Comparison of ENCODE assay signal across 8 cellular contexts in the genomic region with DNA sequence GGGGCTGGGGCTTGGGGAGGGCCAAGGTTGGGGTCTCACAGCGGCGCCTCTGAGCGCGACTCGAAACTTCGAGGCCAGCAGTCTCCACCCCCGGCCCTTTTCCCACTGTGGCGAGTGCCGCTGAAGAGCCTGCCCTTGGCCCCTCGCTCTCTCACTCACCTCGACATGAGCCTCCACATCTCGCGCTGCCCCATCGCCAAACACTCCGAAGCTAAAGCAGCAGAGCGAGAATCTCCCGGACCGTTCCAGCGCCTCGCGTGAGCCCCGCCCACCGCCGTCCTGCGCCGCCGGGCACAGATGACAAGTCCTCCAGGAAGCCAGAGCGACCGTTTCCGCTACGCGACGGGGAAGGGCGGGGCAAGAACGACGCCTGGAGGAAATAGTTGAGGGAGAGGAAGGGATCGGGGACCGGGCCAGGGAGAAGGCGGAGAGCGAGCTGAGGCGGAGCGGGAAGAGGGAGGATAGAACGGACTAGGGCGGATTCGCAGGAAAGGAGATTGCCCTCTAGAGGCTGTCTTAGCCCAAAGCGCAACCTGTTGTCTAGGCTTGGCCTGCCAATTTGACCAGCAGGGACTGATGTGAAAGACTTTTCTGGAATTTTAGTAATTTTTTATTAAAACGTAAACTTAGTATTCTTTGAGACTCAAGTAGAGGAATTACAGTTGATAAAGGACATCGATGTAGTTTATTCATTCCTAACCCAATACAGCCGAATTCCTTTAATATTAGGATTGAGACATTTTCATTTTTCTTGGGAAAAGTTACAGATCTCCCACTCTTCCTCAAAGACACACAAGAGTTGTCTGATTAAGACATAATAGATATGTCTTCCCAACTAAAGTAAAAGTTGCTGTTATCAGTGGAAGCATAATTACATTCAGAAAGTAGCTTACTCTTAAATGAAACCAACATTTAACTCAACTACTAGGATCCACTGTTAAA. TPM values are rescaled to one million over a fixed set of nuclear protein-coding genes. Genes with fewer than 3 reads are reported as not detected.
DNase-seq lines count a peak whose midpoint lies in the region; ATAC-seq and TF ChIP-seq lines count a peak whose summit lies in the region.

Gene HIBCH (minus strand): TSS at position 270 of the 942 bp plus-strand sequence. CDS start 76 bp downstream, at position 194.

- no peaks in the 10 kb centered on the region for H3K36me3 ChIP-seq in Peyer's patch
- no peaks in the 10 kb centered on the region for H3K36me3 ChIP-seq in esophagus muscularis mucosa

- peaks cover 0 to 12% (median 3%) of the 10 kb centered on the region in 4 donors for H3K4me1 ChIP-seq in Peyer's patch
- H3K4me1 ChIP-seq in esophagus muscularis mucosa: peaks cover 15 to 48% (median 47%) of the 10 kb centered on the region in 4 donors

- no peaks in the 10 kb centered on the region for H3K9me3 ChIP-seq in Peyer's patch
- no peaks in the 10 kb centered on the region for H3K9me3 ChIP-seq in esophagus muscularis mucosa

- H3K27ac ChIP-seq in Peyer's patch: peak within 1 kb of the TSS; percentile 77 to 92 (median 88)
- H3K27ac ChIP-seq in esophagus muscularis mucosa (replicated peaks in 1 of 4): peak within 1 kb of the TSS; percentile 87 to 93 (median 90)

- in situ Hi-C loops in KBM-7 (cut with MboI; ENCODE audit: low pct_unique_long_range_greater_than_20kb, low sequenced_read_pairs): no loop called here

- H3K9me3 Mint-ChIP-seq in activated T-cell treated with anti-CD3 and anti-CD28 coated beads, Interleukin-2, amount 50 U/mL, for 72 hours: no peaks in the 10 kb centered on the region
- H3K9me3 Mint-ChIP-seq in stimulated activated effector memory CD8-positive, alpha-beta T cell treated with anti-CD3 and anti-CD28 coated beads, Interleukin-12 subunit alpha, Interleukin-12 subunit beta, amount 100 ng/mL, for 72 hours: no peaks in the 10 kb centered on the region

- TF ChIP-seq POLR2A in Peyer's patch (IDR thresholded peaks at IDR 0.05): peak; percentile 45 to 74
- no peak for TF ChIP-seq POLR2A in esophagus muscularis mucosa (IDR thresholded peaks at IDR 0.05; ENCODE audit: low read depth)

- ATAC-seq in GM21619 (IDR thresholded peaks at IDR 0.05; ENCODE audit: unreplicated experiment): peak; percentile 94
- ATAC-seq in activated T-cell treated with anti-CD3 and anti-CD28 coated beads, Interleukin-2, amount 50 U/mL, for 72 hours (replicated peaks in 1 of 2): peak; percentile 91
- peak; percentile 92 for ATAC-seq in stimulated activated effector memory CD8-positive, alpha-beta T cell treated with anti-CD3 and anti-CD28 coated beads, Interleukin-12 subunit alpha, Interleukin-12 subunit beta, amount 100 ng/mL, for 72 hours

- DNase-seq in DMS53 treated with DMSO at 0.1 percent for 48 hours (lab: John Stamatoyannopoulos, UW; ENCODE audit: unreplicated experiment): peak; percentile 98
- peak; percentile 99 for DNase-seq in KBM-7
- peak; percentile 96 to 99 (median 99) for DNase-seq in Peyer's patch
- DNase-seq in activated T-cell treated with anti-CD3 and anti-CD28 coated beads, Interleukin-2, amount 50 U/mL, for 72 hours: peak; percentile 95
- peak; percentile 99 for DNase-seq in esophagus muscularis mucosa (ENCODE audit: extremely low spot score)
- DNase-seq in myocyte (ENCODE audit: low read depth): peak; percentile 100
- peak; percentile 77 to 95 for DNase-seq in stimulated activated effector memory CD8-positive, alpha-beta T cell treated with anti-CD3 and anti-CD28 coated beads, Interleukin-12 subunit alpha, Interleukin-12 subunit beta, amount 100 ng/mL, for 72 hours (ENCODE audit: low spot score in 2 of 2)

- no peak for TF ChIP-seq EP300 in esophagus muscularis mucosa (IDR thresholded peaks at IDR 0.05)

- WGBS in esophagus muscularis mucosa: 1% methylated on average over 40 of the region's 49 CpGs

- peaks cover 74% of the 10 kb centered on the region for H3K4me1 Mint-ChIP-seq in activated T-cell treated with anti-CD3 and anti-CD28 coated beads, Interleukin-2, amount 50 U/mL, for 72 hours (ENCODE audit: low read depth)
- H3K4me1 Mint-ChIP-seq in stimulated activated effector memory CD8-positive, alpha-beta T cell treated with anti-CD3 and anti-CD28 coated beads, Interleukin-12 subunit alpha, Interleukin-12 subunit beta, amount 100 ng/mL, for 72 hours: peaks cover 48% of the 10 kb centered on the region

- peak within 1 kb of the TSS; percentile 90 to 99 for H3K4me3 Mint-ChIP-seq in activated T-cell treated with anti-CD3 and anti-CD28 coated beads, Interleukin-2, amount 50 U/mL, for 72 hours
- H3K4me3 Mint-ChIP-seq in stimulated activated effector memory CD8-positive, alpha-beta T cell treated with anti-CD3 and anti-CD28 coated beads, Interleukin-12 subunit alpha, Interleukin-12 subunit beta, amount 100 ng/mL, for 72 hours: peak within 1 kb of the TSS; percentile 92

- peak; percentile 1 to 82 (median 61) for TF ChIP-seq CTCF in Peyer's patch (IDR thresholded peaks at IDR 0.05)
- TF ChIP-seq CTCF in esophagus muscularis mucosa (IDR thresholded peaks at IDR 0.05): peak; percentile 65 to 81 (median 75)

- H3K36me3 Mint-ChIP-seq in activated T-cell treated with anti-CD3 and anti-CD28 coated beads, Interleukin-2, amount 50 U/mL, for 72 hours (ENCODE audit: insufficient read depth in 2 of 2): peaks cover 6 to 8% of the 10 kb centered on the region in 2 donors
- peaks cover 25% of the 10 kb centered on the region for H3K36me3 Mint-ChIP-seq in stimulated activated effector memory CD8-positive, alpha-beta T cell treated with anti-CD3 and anti-CD28 coated beads, Interleukin-12 subunit alpha, Interleukin-12 subunit beta, amount 100 ng/mL, for 72 hours

- H3K27me3 Mint-ChIP-seq in activated T-cell treated with anti-CD3 and anti-CD28 coated beads, Interleukin-2, amount 50 U/mL, for 72 hours (ENCODE audit: low read depth): no peaks in the 10 kb centered on the region

- H3K27ac Mint-ChIP-seq in activated T-cell treated with anti-CD3 and anti-CD28 coated beads, Interleukin-2, amount 50 U/mL, for 72 hours: peak within 1 kb of the TSS; percentile 91
- H3K27ac Mint-ChIP-seq in stimulated activated effector memory CD8-positive, alpha-beta T cell treated with anti-CD3 and anti-CD28 coated beads, Interleukin-12 subunit alpha, Interleukin-12 subunit beta, amount 100 ng/mL, for 72 hours: peak within 1 kb of the TSS; percentile 98

- intact Hi-C loops in esophagus muscularis mucosa (cut with DNase I): no loop called here

- H3K27me3 ChIP-seq in Peyer's patch: no peaks in the 10 kb centered on the region
- H3K27me3 ChIP-seq in esophagus muscularis mucosa: no peaks in the 10 kb centered on the region

- H3K4me3 ChIP-seq in Peyer's patch (peak within 1 kb of the TSS; percentile 58 to 79 (median 72)), esophagus muscularis mucosa (peak within 1 kb of the TSS; percentile 72 to 78 (median 74))

RNA-seq across cellular contexts. Expression of gene HIBCH, which starts in this region (rescaled TPM):
- total RNA-seq in Peyer's patch (10 to 100 TPM; 20.0 to 38.8 (median 27.4) TPM), esophagus muscularis mucosa (10 to 100 TPM; 12.3 to 20.2 (median 15.5) TPM), myocyte (11.1 and 13.6 TPM in 2 replicates)
- 10 to 100 TPM; 15.2 to 23.8 TPM for total RNA-seq in activated T-cell treated with anti-CD3 and anti-CD28 coated beads, Interleukin-2, amount 50 U/mL, for 72 hours
- 17.8 TPM for polyA plus RNA-seq in myocyte (2012)

Comparison
In these comparisons a context has a peak if more than half of its experiments do, and no peak if none do; other contexts are left out.
1. Peak in every context shown above with its lines: DNase-seq, ATAC-seq, H3K4me3 ChIP-seq and H3K27ac ChIP-seq.